In genomic region chr9:125826850-125827249, GRCh38 we compare ENCODE assay signal across 9 cellular contexts.
"Had no signal": no experiment of that assay in that cellular context is flagged by ENCODE, and none has a peak within 500 bp of the region (broad histone marks: within the 10 kb centered on the region; RNA-seq: fewer than 3 reads in every experiment).

No MANE protein-coding gene starts in this region.

- FAIRE-seq: HepG2, K562 had no signal

- H3K27ac Mint-ChIP-seq: HFFc6 had no signal

- H3K4me3 ChIP-seq: GM23248, HAP-1, K562 had no signal

- ATAC-seq: HCT116, HepG2, K562 had no signal

- H3K9me3 Mint-ChIP-seq: HFFc6 had no signal

- DNase-seq: GM23248, GOT3, H7, HFFc6, KG1 had no signal

- H3K9ac ChIP-seq: GM23248 had no signal

- H3K4me1 ChIP-seq: HAP-1 had no signal

- H3K36me3 ChIP-seq: HAP-1 had no signal

- H3K9me3 ChIP-seq: HAP-1 had no signal

- H2AFZ ChIP-seq: GM23248 had no signal

- H3K4me3 Mint-ChIP-seq: HFFc6 had no signal
